ENCODE assay signal across 9 cellular contexts in genomic region chr15:37109952-37110630, GRCh38. TPM values are rescaled to one million over a fixed set of nuclear protein-coding genes. Genes with fewer than 3 reads are reported as not detected.
DNase-seq lines count a peak whose midpoint lies in the region; ATAC-seq and TF ChIP-seq lines count a peak whose summit lies in the region.
"Had no signal": no experiment of that assay in that cellular context is flagged by ENCODE, and none has a peak within 500 bp of the region (broad histone marks: within the 10 kb centered on the region; RNA-seq: fewer than 3 reads in every experiment).

No MANE protein-coding gene starts in this region.

- H4K20me1 ChIP-seq in GM23248 (ENCODE audit: insufficient read depth): no peaks in the 10 kb centered on the region

- H3K9ac ChIP-seq in GM23248 (peak overlapping the region; percentile 69), rectal smooth muscle tissue (ENCODE audit: low read length) (peak overlapping the region; percentile 32)

- TF ChIP-seq POLR2A in adrenal gland (IDR thresholded peaks at IDR 0.05): peak; percentile 53 to 59

- peak overlapping the region; percentile 95 for H3K4me2 ChIP-seq in GM23248 (ENCODE audit: unreplicated experiment)

- no peaks in the 10 kb centered on the region for H3K36me3 ChIP-seq in GM23248 (ENCODE audit: low read depth)
- no peaks in the 10 kb centered on the region for H3K36me3 ChIP-seq in adrenal gland (replicated peaks in 1 of 2)
- no peaks in the 10 kb centered on the region for H3K36me3 ChIP-seq in rectal smooth muscle tissue (ENCODE audit: control insufficient read depth, insufficient read depth, low read length)

- WGBS in GM23248 (ENCODE audit: low coverage in 1 of 2, low lambda C conversion rate in 2 of 2, missing lambda C conversion rate in 2 of 2), 2 experiments: 33 to 41% methylated on average over 27 of the region's 27 CpGs
- WGBS in adrenal gland, 4 donors: 6 to 17% (median 10%) methylated on average over 23 to 27 of the region's 27 CpGs
- WGBS in right cardiac atrium: 18% methylated on average over 27 of the region's 27 CpGs

- no peak for TF ChIP-seq CTCF in adrenal gland (IDR thresholded peaks at IDR 0.05)

- peak overlapping the region; percentile 82 for H2AFZ ChIP-seq in GM23248

- H3K4me1 ChIP-seq in GM23248 (ENCODE audit: insufficient read depth): 0 out of 2 replicates have a peak, but pooled peaks cover 3% of the 10 kb centered on the region
- peaks cover 4 to 22% of the 10 kb centered on the region in 2 donors for H3K4me1 ChIP-seq in adrenal gland (replicated peaks in 1 of 2)
- H3K4me1 ChIP-seq in right cardiac atrium (ENCODE audit: control insufficient read depth, insufficient read depth, low read length): no peaks in the 10 kb centered on the region
- peaks cover 16% of the 10 kb centered on the region for H3K4me1 ChIP-seq in rectal smooth muscle tissue (ENCODE audit: control insufficient read depth, insufficient read depth, low read length)

- ATAC-seq in right cardiac atrium (peak; percentile 80 to 84), HG03025 (IDR thresholded peaks at IDR 0.05; ENCODE audit: low FRiP score, unreplicated experiment) (no peak), GM19023 (IDR thresholded peaks at IDR 0.05; ENCODE audit: unreplicated experiment) (no peak), GM18870 (IDR thresholded peaks at IDR 0.05; ENCODE audit: unreplicated experiment) (no peak)

- H3K9me3 ChIP-seq in GM23248 (ENCODE audit: low read depth) (no peaks in the 10 kb centered on the region), adrenal gland (replicated peaks in 1 of 3) (no peaks in the 10 kb centered on the region), right cardiac atrium (ENCODE audit: control insufficient read depth, low read length) (no peaks in the 10 kb centered on the region)

- H3K27ac ChIP-seq in GM23248: no peak overlapping the region
- peak overlapping the region; percentile 85 to 98 (median 98) for H3K27ac ChIP-seq in adrenal gland
- no peak overlapping the region for H3K27ac ChIP-seq in right cardiac atrium (ENCODE audit: low read length)
- H3K27ac ChIP-seq in rectal smooth muscle tissue (ENCODE audit: low read depth, low read length): peak overlapping the region; percentile 99

- in situ Hi-C loops in GM23248 (cut with MboI): loop anchor here (25.0 kb wide), 2 partner anchors 223 to 1823 kb away; no protein-coding TSS in a partner anchor

- H3K27me3 ChIP-seq in GM23248 (replicated peaks; ENCODE audit: insufficient read depth) (no peaks in the 10 kb centered on the region), adrenal gland (no peaks in the 10 kb centered on the region), right cardiac atrium (ENCODE audit: control insufficient read depth, insufficient read depth) (no peaks in the 10 kb centered on the region), rectal smooth muscle tissue (ENCODE audit: control insufficient read depth, insufficient read depth, low read length) (peaks cover 15% of the 10 kb centered on the region)

- H3F3A ChIP-seq in GM23248 (ENCODE audit: insufficient read depth): 0 out of 2 replicates have a peak, but pooled peaks cover 27% of the 10 kb centered on the region

- H3K79me2 ChIP-seq in GM23248 (ENCODE audit: insufficient read depth): peaks cover 17% of the 10 kb centered on the region

- H3K4me3 ChIP-seq in GM23248 (peak overlapping the region; percentile 80), adrenal gland (peak overlapping the region in 3 of 4 donors; percentile 10 to 73 (median 32)), right cardiac atrium (ENCODE audit: low read length) (peak overlapping the region; percentile 50), rectal smooth muscle tissue (ENCODE audit: low read length) (peak overlapping the region; percentile 53)

- no peaks in the 10 kb centered on the region for H3K9me2 ChIP-seq in GM23248 (ENCODE audit: insufficient read depth)

- intact Hi-C loops in adrenal gland (cut with DNase I) (loop anchor here in 1 of 2 donors (10.0 kb wide), 1 partner anchor 225 kb away; no protein-coding TSS in a partner anchor), right cardiac atrium (cut with DNase I) (loop anchor here in 1 of 4 donors (10.0 kb wide), 1 partner anchor 225 kb away; no protein-coding TSS in a partner anchor)

- DNase-seq in GM23248: peak; percentile 61
- DNase-seq in adrenal gland: peak; percentile 68 to 89 (median 84)
- peak; percentile 68 to 80 (median 76) for DNase-seq in right cardiac atrium
- no peak for DNase-seq in MV-4-11 (lab: John Stamatoyannopoulos, UW)
- DNase-seq: NCI-H2107 had no signal

RNA-seq across cellular contexts. Expression of gene MEIS2, which starts 9.7 kb away (rescaled TPM):
- 23.7 and 29.3 TPM in 2 replicates for total RNA-seq in GM23248 (2014; rRNA removed; shearing (Covaris generic))
- 24.1 and 26.2 TPM in 2 replicates for polyA plus RNA-seq in GM23248 (2016; fragmentation: Nextera tagmentation; extraction: Ambion mirVana)
- 100 to 1,000 TPM in 3 of 8 donors, 10 to 100 TPM in 5; 45.0 to 139 (median 76.1) TPM for total RNA-seq in adrenal gland
- 10 to 100 TPM; 36.2 to 75.3 (median 38.4) TPM for polyA plus RNA-seq in adrenal gland
- total RNA-seq in right cardiac atrium: 10 to 100 TPM; 28.9 to 33.4 (median 31.0) TPM
- 14.8 TPM for polyA plus RNA-seq in right cardiac atrium

Comparison
In these comparisons a context has a peak if more than half of its experiments do, and no peak if none do; other contexts are left out.
1. H3K27ac ChIP-seq: peak in adrenal gland (5 of 5) and rectal smooth muscle tissue (single experiment); none in GM23248 (single experiment) and right cardiac atrium (single experiment).
2. ATAC-seq: peak in right cardiac atrium (2 of 2); none in HG03025 (single experiment), GM19023 (single experiment) and GM18870 (single experiment).
3. Peak in every context shown above with its lines, with median percentiles within 50 percentile points of each other: H3K4me3 ChIP-seq.